19 cellular contexts compared by ENCODE assay signal in genomic region chr19:40768936-40769335, GRCh38. TPM values are rescaled to one million over a fixed set of nuclear protein-coding genes. Genes with fewer than 3 reads are reported as not detected.
"Had no signal": no experiment of that assay in that cellular context is flagged by ENCODE, and none has a peak within 500 bp of the region (broad histone marks: within the 10 kb centered on the region; RNA-seq: fewer than 3 reads in every experiment).

No MANE protein-coding gene starts in this region.

- H3K4me1 ChIP-seq: adrenal gland, gastroesophageal sphincter, pancreas, transverse colon had no signal

- H3K27me3 ChIP-seq: adrenal gland, cardiac muscle cell, dorsolateral prefrontal cortex, gastroesophageal sphincter, heart right ventricle, pancreas, transverse colon had no signal

- H3K27ac ChIP-seq: adrenal gland, cardiac muscle cell, dorsolateral prefrontal cortex, gastroesophageal sphincter, heart right ventricle, pancreas, transverse colon had no signal

- H3K9me3 Mint-ChIP-seq: activated CD4-positive, alpha-beta T cell treated with anti-CD3 and anti-CD28 coated beads, Interleukin-2, amount 10 ng/mL, durations not matched to agents 24 days and 14 days had no signal

- H3K27ac Mint-ChIP-seq: activated CD4-positive, alpha-beta T cell treated with anti-CD3 and anti-CD28 coated beads, Interleukin-2, amount 10 ng/mL, durations not matched to agents 24 days and 14 days; activated naive CD4-positive, alpha-beta T cell treated with anti-CD3 and anti-CD28 coated beads, Interleukin-2, amount 10 ng/mL, durations not matched to agents 7 days and 5 days had no signal

- H3K27me3 Mint-ChIP-seq: activated CD4-positive, alpha-beta T cell treated with anti-CD3 and anti-CD28 coated beads, Interleukin-2, amount 10 ng/mL, durations not matched to agents 24 days and 14 days; activated naive CD4-positive, alpha-beta T cell treated with anti-CD3 and anti-CD28 coated beads, Interleukin-2, amount 10 ng/mL, durations not matched to agents 7 days and 5 days had no signal

- H3K9me3 ChIP-seq: adrenal gland, gastroesophageal sphincter, pancreas, transverse colon had no signal

- ATAC-seq: gastroesophageal sphincter, heart right ventricle, left cardiac atrium, pancreas had no signal

- H3K4me3 ChIP-seq: adrenal gland, cardiac muscle cell, dorsolateral prefrontal cortex, gastroesophageal sphincter, heart right ventricle, pancreas, transverse colon had no signal

- DNase-seq: activated CD4-positive, alpha-beta T cell treated with anti-CD3 and anti-CD28 coated beads, Interleukin-2, amount 10 ng/mL, durations not matched to agents 24 days and 14 days; activated CD4-positive, CD25-positive, alpha-beta regulatory T cell; activated naive CD4-positive, alpha-beta T cell treated with anti-CD3 and anti-CD28 coated beads, Interleukin-2, amount 10 ng/mL, durations not matched to agents 7 days and 5 days; activated T-cell treated with anti-CD3 and anti-CD28 coated beads for 4 hours; adrenal gland; dorsolateral prefrontal cortex; erythroblast; heart right ventricle; left cardiac atrium; midbrain; pancreas; stimulated activated CD4-positive, alpha-beta T cell treated with anti-CD3 and anti-CD28 coated beads, Interleukin-12 subunit alpha, Interleukin-12 subunit beta, amount 100 ng/mL, for 4 hours; stimulated activated CD4-positive, alpha-beta T cell treated with anti-CD3 and anti-CD28 coated beads, Interleukin-2, amount 100 ng/mL, for 24 hours; T-helper 2 cell; transverse colon had no signal

- H3K4me3 Mint-ChIP-seq: activated CD4-positive, alpha-beta T cell treated with anti-CD3 and anti-CD28 coated beads, Interleukin-2, amount 10 ng/mL, durations not matched to agents 24 days and 14 days; activated naive CD4-positive, alpha-beta T cell treated with anti-CD3 and anti-CD28 coated beads, Interleukin-2, amount 10 ng/mL, durations not matched to agents 7 days and 5 days had no signal

RNA-seq across cellular contexts. Expression of gene MIA, which starts 6.4 kb away (rescaled TPM):
- total RNA-seq: cardiac muscle cell, lung microvascular endothelial cell, myocyte had no signal
- polyA plus RNA-seq: cardiac muscle cell had no signal
